14 cellular contexts compared by ENCODE assay signal in genomic region chr1:110343249-110343648, GRCh38. TPM values are rescaled to one million over a fixed set of nuclear protein-coding genes. Genes with fewer than 3 reads are reported as not detected.
DNase-seq lines count a peak whose midpoint lies in the region; ATAC-seq and TF ChIP-seq lines count a peak whose summit lies in the region.
"Had no signal": no experiment of that assay in that cellular context is flagged by ENCODE, and none has a peak within 500 bp of the region (broad histone marks: within the 10 kb centered on the region; RNA-seq: fewer than 3 reads in every experiment).

No MANE protein-coding gene starts in this region.

- no peak for TF ChIP-seq POLR2A in gastrocnemius medialis (IDR thresholded peaks at IDR 0.05)

- 90% methylated on average over 2 of the region's 2 CpGs; no CpG with 5 or more reads in 1 of the 2 experiments for WGBS in endodermal cell (ENCODE audit: insufficient coverage in 1 of 2, insufficient read length in 1 of 2), 2 experiments

- H3K27me3 ChIP-seq in OCI-LY1 (ENCODE audit: insufficient read depth, low read length) = no peaks in the 10 kb centered on the region
- H3K27me3 ChIP-seq in endodermal cell (ENCODE audit: control insufficient read depth, insufficient read depth, low read length, poor library complexity, severe bottlenecking) = no peaks in the 10 kb centered on the region
- no peaks in the 10 kb centered on the region for H3K27me3 ChIP-seq in gastrocnemius medialis
- H3K27me3 ChIP-seq: foreskin keratinocyte had no signal

- in situ Hi-C loops in gastrocnemius medialis (cut with MboI; ENCODE audit: low sequenced_read_pairs in 4 of 4) = loop anchor here in 3 of 4 donors (5.0 to 25.0 kb wide), 3 partner anchors 59 to 306 kb away; partner anchors contain the start of genes LAMTOR5 (in 1 of the 3) and STRIP1 (in 1 of the 3)

- H3K4me2 ChIP-seq in OCI-LY1 (ENCODE audit: low read length) = peak overlapping the region; percentile 74

- intact Hi-C loops in gastrocnemius medialis (cut with DNase I; ENCODE audit: low total_unique reads) = no loop called here

- peaks cover 75% of the 10 kb centered on the region for H3K36me3 Mint-ChIP-seq in activated CD8-positive, alpha-beta memory T cell treated with anti-CD3 and anti-CD28 coated beads, Interleukin-2, amount 10 ng/mL, durations not matched to agents 7 days and 5 days
- H3K36me3 Mint-ChIP-seq in endodermal cell (ENCODE audit: low read depth) (peaks cover 48% of the 10 kb centered on the region), T-helper 17 cell (ENCODE audit: low read depth) (peaks cover 5% of the 10 kb centered on the region)

- peaks cover 86% of the 10 kb centered on the region for H3K79me2 ChIP-seq in OCI-LY1 (ENCODE audit: insufficient read depth, low read length)

- no peaks in the 10 kb centered on the region for H3K27me3 Mint-ChIP-seq in activated CD8-positive, alpha-beta memory T cell treated with anti-CD3 and anti-CD28 coated beads, Interleukin-2, amount 10 ng/mL, durations not matched to agents 7 days and 5 days
- H3K27me3 Mint-ChIP-seq in endodermal cell (ENCODE audit: insufficient read depth) (no peaks in the 10 kb centered on the region), T-helper 17 cell (no peaks in the 10 kb centered on the region)

- H3K9ac ChIP-seq in OCI-LY1 (ENCODE audit: low read length) (peak overlapping the region; percentile 92), endodermal cell (ENCODE audit: extremely low read depth, low read length, poor library complexity, severe bottlenecking) (no peak overlapping the region)

- H3K9me2 ChIP-seq in OCI-LY1 (ENCODE audit: low read depth, low read length) = no peaks in the 10 kb centered on the region

- peak overlapping the region; percentile 72 for H3K27ac Mint-ChIP-seq in activated CD8-positive, alpha-beta memory T cell treated with anti-CD3 and anti-CD28 coated beads, Interleukin-2, amount 10 ng/mL, durations not matched to agents 7 days and 5 days
- no peak overlapping the region for H3K27ac Mint-ChIP-seq in endodermal cell
- no peak overlapping the region for H3K27ac Mint-ChIP-seq in T-helper 17 cell

- peaks cover 80% of the 10 kb centered on the region for H3K4me1 ChIP-seq in OCI-LY1 (ENCODE audit: insufficient read depth, low read length, severe bottlenecking)
- peaks cover 30% of the 10 kb centered on the region for H3K4me1 ChIP-seq in endodermal cell (ENCODE audit: control insufficient read depth, insufficient read depth, low read length)
- H3K4me1 ChIP-seq in gastrocnemius medialis = peaks cover 75 to 83% of the 10 kb centered on the region in 2 donors

- CTCF ChIA-PET in activated CD8-positive, alpha-beta memory T cell treated with anti-CD3 and anti-CD28 coated beads, Interleukin-2, amount 10 ng/mL, durations not matched to agents 7 days and 5 days (lab: Charles Lee) = interaction anchor here (1.0 kb wide), 1 partner anchor 18 kb away, joined by 3 read pairs; no protein-coding TSS in a partner anchor

- ATAC-seq in activated CD8-positive, alpha-beta memory T cell treated with anti-CD3 and anti-CD28 coated beads, Interleukin-2, amount 10 ng/mL, durations not matched to agents 7 days and 5 days = no peak
- no peak for ATAC-seq in gastrocnemius medialis
- ATAC-seq in T-helper 17 cell = no peak
- ATAC-seq: foreskin keratinocyte had no signal

- peaks cover 74% of the 10 kb centered on the region for H3K4me1 Mint-ChIP-seq in activated CD8-positive, alpha-beta memory T cell treated with anti-CD3 and anti-CD28 coated beads, Interleukin-2, amount 10 ng/mL, durations not matched to agents 7 days and 5 days
- H3K4me1 Mint-ChIP-seq in endodermal cell (peaks cover 68% of the 10 kb centered on the region), T-helper 17 cell (peaks cover 50% of the 10 kb centered on the region)

- TF ChIP-seq CTCF in OCI-LY1 (IDR thresholded peaks at IDR 0.05; ENCODE audit: low read length) (no peak), endodermal cell (conservative IDR thresholded peaks at IDR 0.05) (no peak), gastrocnemius medialis (IDR thresholded peaks at IDR 0.05 in 4 of 5, conservative IDR thresholded peaks at IDR 0.05 in 1 of 5) (no peak)

- no peak overlapping the region for H2AFZ ChIP-seq in OCI-LY1 (ENCODE audit: low read length)

- H3K9me3 ChIP-seq in OCI-LY1 (ENCODE audit: low read length) = no peaks in the 10 kb centered on the region
- H3K9me3 ChIP-seq in endodermal cell (ENCODE audit: control insufficient read depth, low read length) = no peaks in the 10 kb centered on the region
- H3K9me3 ChIP-seq in gastrocnemius medialis = no peaks in the 10 kb centered on the region
- H3K9me3 ChIP-seq in T-helper 17 cell (ENCODE audit: control insufficient read depth, low read length, poor library complexity, severe bottlenecking) = no peaks in the 10 kb centered on the region

- H3K4me3 Mint-ChIP-seq in activated CD8-positive, alpha-beta memory T cell treated with anti-CD3 and anti-CD28 coated beads, Interleukin-2, amount 10 ng/mL, durations not matched to agents 7 days and 5 days = no peak overlapping the region
- H3K4me3 Mint-ChIP-seq in endodermal cell = no peak overlapping the region
- no peak overlapping the region for H3K4me3 Mint-ChIP-seq in T-helper 17 cell

- H3K4me3 ChIP-seq in OCI-LY1 (ENCODE audit: low read depth, low read length, poor library complexity, severe bottlenecking) (peak overlapping the region; percentile 82), endodermal cell (ENCODE audit: low read length) (peak overlapping the region; percentile 97), gastrocnemius medialis (peak overlapping the region in 3 of 4 donors; percentile 36 to 88 (median 44))
- H3K4me3 ChIP-seq: skin epidermis had no signal

- H4K20me1 ChIP-seq in OCI-LY1 (ENCODE audit: insufficient read depth, low read length) = peaks cover 4% of the 10 kb centered on the region; the same call in 1 of the 2 replicates

- no peak for DNase-seq in activated CD8-positive, alpha-beta memory T cell treated with anti-CD3 and anti-CD28 coated beads, Interleukin-2, amount 10 ng/mL, durations not matched to agents 7 days and 5 days
- no peak for DNase-seq in activated CD8-positive, alpha-beta memory T cell treated with anti-CD3 and anti-CD28 coated beads for 24 hours
- DNase-seq in endodermal cell (no peak), gastrocnemius medialis (no peak), SIG-M5 treated with dmso at 0.1 percent for 504 hours (lab: John Stamatoyannopoulos, UW; ENCODE audit: unreplicated experiment) (no peak), islet precursor cell (no peak), T-helper 17 cell (no peak)
- DNase-seq: activated CD4-positive, alpha-beta T cell treated with anti-CD3 and anti-CD28 coated beads, Interleukin-2, amount 50 U/mL, for 1 hour; foreskin keratinocyte; HCEC 1CT; NCI-H2029 treated with DMSO at 0.1 percent for 48 hours; stimulated activated CD8-positive, alpha-beta memory T cell treated with anti-CD3 and anti-CD28 coated beads, Interleukin-4, amount 100 ng/mL, for 48 hours had no signal

- H3K27ac ChIP-seq in OCI-LY1 (ENCODE audit: low read depth, low read length, poor library complexity, severe bottlenecking) (peak overlapping the region; percentile 26), endodermal cell (ENCODE audit: low read depth, low read length) (no peak overlapping the region), gastrocnemius medialis (peak overlapping the region; percentile 93 to 99 (median 96))
- H3K27ac ChIP-seq: foreskin keratinocyte had no signal

- no peaks in the 10 kb centered on the region for H3F3A ChIP-seq in OCI-LY1 (ENCODE audit: insufficient read depth, low read length)

- H3K36me3 ChIP-seq in OCI-LY1 (ENCODE audit: insufficient read depth, low read length) (peaks cover 80% of the 10 kb centered on the region), endodermal cell (ENCODE audit: control insufficient read depth, insufficient read depth, low read length) (peaks cover 75% of the 10 kb centered on the region), gastrocnemius medialis (peaks cover 0 to 12% of the 10 kb centered on the region in 2 donors)

- no peaks in the 10 kb centered on the region for H3K9me3 Mint-ChIP-seq in activated CD8-positive, alpha-beta memory T cell treated with anti-CD3 and anti-CD28 coated beads, Interleukin-2, amount 10 ng/mL, durations not matched to agents 7 days and 5 days (ENCODE audit: low read depth)
- H3K9me3 Mint-ChIP-seq in endodermal cell = peaks cover 1% of the 10 kb centered on the region

RNA-seq across cellular contexts. Expression of gene RBM15, which starts 4.1 kb away (rescaled TPM):
- 100 to 1,000 TPM in 1 of 2 experiments, 10 to 100 TPM in 1; 76.5 to 122 TPM for total RNA-seq in activated CD8-positive, alpha-beta memory T cell treated with anti-CD3 and anti-CD28 coated beads, Interleukin-2, amount 10 ng/mL, durations not matched to agents 7 days and 5 days
- total RNA-seq in endodermal cell (10 to 100 TPM; 42.0 to 54.2 TPM), gastrocnemius medialis (10 to 100 TPM; 27.8 to 44.9 (median 30.2) TPM), T-helper 17 cell (10 to 100 TPM; 40.5 to 45.2 TPM)
- 13.5 TPM for polyA plus RNA-seq in endodermal cell (2013, experiment 1 of 2)
- 15.3 TPM for polyA plus RNA-seq in endodermal cell (2013, experiment 2 of 2)

RNA-seq across cellular contexts. Expression of gene SLC16A4, which starts 47.6 kb away (rescaled TPM):
- total RNA-seq in activated CD8-positive, alpha-beta memory T cell treated with anti-CD3 and anti-CD28 coated beads, Interleukin-2, amount 10 ng/mL, durations not matched to agents 7 days and 5 days = under 1 TPM; 0.14 to 0.23 TPM
- total RNA-seq in endodermal cell = under 1 TPM; 0.55 to 0.86 TPM
- 2.4 TPM for polyA plus RNA-seq in endodermal cell (2013, experiment 1 of 2)
- polyA plus RNA-seq in endodermal cell (2013, experiment 2 of 2) = 2.5 TPM
- 1 to 10 TPM; 1.2 to 3.5 (median 2.9) TPM for total RNA-seq in gastrocnemius medialis
- total RNA-seq in T-helper 17 cell = under 1 TPM; 0.20 to 0.29 TPM

Comparison
In these comparisons a context has a peak if more than half of its experiments do, and no peak if none do; other contexts are left out.
1. H3K4me3 ChIP-seq: peak in every context shown above with its lines; median percentile 97 in endodermal cell; 82 in OCI-LY1; 44 in gastrocnemius medialis.